ENCODE assay signal across 20 cellular contexts in genomic region chr2:238650536-238650935, GRCh38.
DNase-seq lines count a peak whose midpoint lies in the region; ATAC-seq and TF ChIP-seq lines count a peak whose summit lies in the region.
"Had no signal": no experiment of that assay in that cellular context is flagged by ENCODE, and none has a peak within 500 bp of the region (broad histone marks: within the 10 kb centered on the region; RNA-seq: fewer than 3 reads in every experiment).

No MANE protein-coding gene starts in this region.

- H3K36me3 Mint-ChIP-seq in central memory CD8-positive, alpha-beta T cell (ENCODE audit: insufficient read depth) = no peaks in the 10 kb centered on the region
- H3K36me3 Mint-ChIP-seq: CD4-positive, CD25-positive, alpha-beta regulatory T cell; CD8-positive, alpha-beta memory T cell had no signal

- intact Hi-C loops in posterior vena cava (cut with DNase I) = no loop called here
- intact Hi-C loops in left lung (cut with DNase I) = no loop called here

- TF ChIP-seq CTCF in lung (IDR thresholded peaks at IDR 0.05; ENCODE audit: control extremely low read depth, extremely low read depth) (no peak), left lung (IDR thresholded peaks at IDR 0.05) (no peak)

- no peak for DNase-seq in central memory CD8-positive, alpha-beta T cell (ENCODE audit: low spot score in 2 of 2)
- DNase-seq in ecto neural progenitor cell (ENCODE audit: low spot score) (peak; percentile 22), lung (ENCODE audit: low spot score) (peak; percentile 15), posterior vena cava (ENCODE audit: low spot score) (peak; percentile 47), left lung (no peak), NAMALWA (ENCODE audit: low spot score) (no peak), NCI-H187 treated with DMSO at 0.1 percent for 48 hours (lab: John Stamatoyannopoulos, UW) (no peak)
- DNase-seq: ACHN; BE2C; C1 segment of cervical spinal cord; CD4-positive, CD25-positive, alpha-beta regulatory T cell; CD8-positive, alpha-beta memory T cell; COR-L47; DMS 273 treated with DMSO at 0.1 percent for 48 hours; DMS53; DND-41; EL; H9; IMR-90 had no signal

- H3K27ac Mint-ChIP-seq in central memory CD8-positive, alpha-beta T cell (ENCODE audit: low read depth) = peak overlapping the region; percentile 9
- H3K27ac Mint-ChIP-seq: CD4-positive, CD25-positive, alpha-beta regulatory T cell; CD8-positive, alpha-beta memory T cell; H9 had no signal

- H3K4me3 ChIP-seq in lung (no peak overlapping the region), left lung (no peak overlapping the region)

- H3K27ac ChIP-seq in lung (ENCODE audit: low read depth in 1 of 2, low read length in 1 of 2) (no peak overlapping the region), left lung (no peak overlapping the region)
- H3K27ac ChIP-seq: HL-60 had no signal

- H3K4me1 Mint-ChIP-seq in central memory CD8-positive, alpha-beta T cell = no peaks in the 10 kb centered on the region
- H3K4me1 Mint-ChIP-seq: CD4-positive, CD25-positive, alpha-beta regulatory T cell; CD8-positive, alpha-beta memory T cell had no signal

- H3K4me3 Mint-ChIP-seq in central memory CD8-positive, alpha-beta T cell = no peak overlapping the region
- H3K4me3 Mint-ChIP-seq: CD4-positive, CD25-positive, alpha-beta regulatory T cell; CD8-positive, alpha-beta memory T cell; H9 had no signal

- ATAC-seq in central memory CD8-positive, alpha-beta T cell (replicated peaks; ENCODE audit: extremely low read depth, poor library complexity, severe bottlenecking) = no peak
- no peak for ATAC-seq in lung (ENCODE audit: insufficient read depth, low FRiP score)
- ATAC-seq in left lung = no peak

- H3K27me3 ChIP-seq in lung (ENCODE audit: control insufficient read depth, insufficient read depth) (no peaks in the 10 kb centered on the region), left lung (no peaks in the 10 kb centered on the region)
- H3K27me3 ChIP-seq: BE2C had no signal

- H3K9me3 ChIP-seq in lung (ENCODE audit: control insufficient read depth in 2 of 2, insufficient read depth in 1 of 2, low read length in 1 of 2) (peaks cover 0 to 2% of the 10 kb centered on the region in 2 donors), left lung (no peaks in the 10 kb centered on the region)
- H3K9me3 ChIP-seq: BE2C had no signal

- H3K4me1 ChIP-seq in lung (ENCODE audit: control insufficient read depth in 2 of 2, insufficient read depth in 2 of 2, low read length in 2 of 2) = peaks cover 0 to 8% of the 10 kb centered on the region in 2 donors
- H3K4me1 ChIP-seq in left lung = no peaks in the 10 kb centered on the region
- H3K4me1 ChIP-seq: BE2C had no signal

- 90 to 91% methylated on average over 5 of the region's 5 CpGs for WGBS in lung, 2 donors

- H3K36me3 ChIP-seq in lung (ENCODE audit: control insufficient read depth in 2 of 2, insufficient read depth in 2 of 2, low read length in 2 of 2) (no peaks in the 10 kb centered on the region), left lung (no peaks in the 10 kb centered on the region)
- H3K36me3 ChIP-seq: BE2C had no signal

- H3K27me3 Mint-ChIP-seq in central memory CD8-positive, alpha-beta T cell = peaks cover 46% of the 10 kb centered on the region

- H3K9me3 Mint-ChIP-seq in central memory CD8-positive, alpha-beta T cell = no peaks in the 10 kb centered on the region

Comparison
In these comparisons a context has a peak if more than half of its experiments do, and no peak if none do; other contexts are left out.
1. DNase-seq: peak in ecto neural progenitor cell (single experiment), lung (single experiment) and posterior vena cava (single experiment); none in central memory CD8-positive, alpha-beta T cell (0 of 2), left lung (0 of 2), NAMALWA (single experiment) and NCI-H187 treated with DMSO at 0.1 percent for 48 hours (single experiment).